Comparison of ENCODE assay signal across 8 cellular contexts in genomic region chr11:32333335-32333991, GRCh38.
DNase-seq lines count a peak whose midpoint lies in the region; ATAC-seq lines count a peak whose summit lies in the region.

No MANE protein-coding gene starts in this region.

- DNase-seq in DMS114 treated with DMSO at 0.1 percent for 48 hours (lab: John Stamatoyannopoulos, UW; ENCODE audit: unreplicated experiment): peak; percentile 11
- peak; percentile 21 for DNase-seq in NCI-H460 (ENCODE audit: extremely low read depth, low read depth)
- DNase-seq in amniotic epithelial cell (ENCODE audit: low read depth): peak; percentile 51
- peak; percentile 57 for DNase-seq in left ventricle myocardium superior
- peak in 9 of 10 donors; percentile 20 to 92 (median 65) for DNase-seq in posterior cingulate gyrus
- no peak for DNase-seq in T-helper 9 cell
- no peak for DNase-seq in T1000 (lab: John Stamatoyannopoulos, UW)

- intact Hi-C loops in left ventricle myocardium superior (cut with micrococcal nuclease): no loop called here
- intact Hi-C loops in posterior cingulate gyrus (cut with DNase I): no loop called here

- ATAC-seq in left ventricle myocardium superior (peak; percentile 72), GM21619 (IDR thresholded peaks at IDR 0.05; ENCODE audit: unreplicated experiment) (no peak)

Comparison
In these comparisons a context has a peak if more than half of its experiments do, and no peak if none do; other contexts are left out.
1. DNase-seq: peak in DMS114 treated with DMSO at 0.1 percent for 48 hours (single experiment), NCI-H460 (single experiment), amniotic epithelial cell (single experiment), left ventricle myocardium superior (single experiment) and posterior cingulate gyrus (9 of 10); none in T-helper 9 cell (single experiment) and T1000 (single experiment).